ENCODE assay signal across 8 cellular contexts in the genomic region with DNA sequence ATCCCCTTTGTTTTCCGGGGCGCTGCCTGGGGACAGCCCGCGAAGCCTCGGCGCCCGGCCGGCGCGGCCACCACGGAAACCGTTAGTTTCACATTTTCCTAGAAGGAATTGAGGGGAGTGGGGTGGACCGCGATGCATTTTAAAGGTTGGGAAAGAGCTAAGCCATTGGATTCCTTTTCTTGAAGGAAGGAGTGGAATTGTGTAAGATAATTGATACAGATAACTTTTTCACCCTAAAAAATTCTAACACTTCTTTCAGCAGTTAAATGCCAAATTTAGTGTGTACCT.
A peak's percentile ranks its signal among the peaks of the same experiment; 100 is the strongest.
DNase-seq lines count a peak whose midpoint lies in the region; ATAC-seq and TF ChIP-seq lines count a peak whose summit lies in the region.

No MANE protein-coding gene starts in this region.

- H3K36me3 Mint-ChIP-seq in nephron progenitor cell (ENCODE audit: low read depth), result peaks cover 23% of the 10 kb centered on the region

- peaks cover 38% of the 10 kb centered on the region for H3K4me1 Mint-ChIP-seq in nephron progenitor cell

- no peaks in the 10 kb centered on the region for H3K36me3 ChIP-seq in BE2C
- H3K36me3 ChIP-seq in ectodermal cell (ENCODE audit: control insufficient read depth, insufficient read depth, low read length), result no peaks in the 10 kb centered on the region

- H3K27ac Mint-ChIP-seq in nephron progenitor cell, result peak overlapping the region; percentile 96

- H3K4me3 ChIP-seq in BE2C (ENCODE audit: low read depth, low read length) (peak overlapping the region; percentile 91), NB4 (ENCODE audit: low read depth, low read length) (peak overlapping the region; percentile 86), ectodermal cell (ENCODE audit: insufficient read depth, low read depth, low read length) (peak overlapping the region; percentile 88)

- no peaks in the 10 kb centered on the region for H3K27me3 Mint-ChIP-seq in nephron progenitor cell (ENCODE audit: low read depth, poor library complexity)

- TF ChIP-seq CTCF in BE2C (IDR thresholded peaks at IDR 0.05; ENCODE audit: low read depth, low read length) (no peak), NB4 (IDR thresholded peaks at IDR 0.05; ENCODE audit: low read depth, low read length) (no peak), nephron progenitor cell (IDR thresholded peaks at IDR 0.05) (no peak)

- peak overlapping the region; percentile 97 for H3K4me3 Mint-ChIP-seq in nephron progenitor cell

- H3K27ac ChIP-seq in ectodermal cell (ENCODE audit: insufficient read depth, low read depth, low read length, poor library complexity, severe bottlenecking), result peak overlapping the region; percentile 99

- 0 to 1% methylated on average over 14 of the region's 14 CpGs for WGBS in ectodermal cell, 2 experiments

- no peaks in the 10 kb centered on the region for H3K9me3 ChIP-seq in BE2C
- peaks cover 2% of the 10 kb centered on the region for H3K9me3 ChIP-seq in ectodermal cell (ENCODE audit: control insufficient read depth, low read length)

- H3K9me3 Mint-ChIP-seq in nephron progenitor cell, result no peaks in the 10 kb centered on the region

- DNase-seq in BE2C (no peak), NB4 (ENCODE audit: low read depth) (no peak), nephron progenitor cell (no peak), NCI-H2029 (lab: John Stamatoyannopoulos, UW) (no peak), NCI-H1417 (lab: John Stamatoyannopoulos, UW) (no peak)

- ATAC-seq in GM18519 (IDR thresholded peaks at IDR 0.05; ENCODE audit: low FRiP score, unreplicated experiment) (no peak), GM21390 (IDR thresholded peaks at IDR 0.05; ENCODE audit: unreplicated experiment) (no peak)

- TF ChIP-seq POLR2A in NB4 (IDR thresholded peaks at IDR 0.05; ENCODE audit: extremely low read depth, insufficient read length), result no peak

- H3K4me1 ChIP-seq in BE2C, result peaks cover 3% of the 10 kb centered on the region
- H3K4me1 ChIP-seq in ectodermal cell (ENCODE audit: control insufficient read depth, insufficient read depth, low read length), result peaks cover 8% of the 10 kb centered on the region

- H3K27me3 ChIP-seq in BE2C (no peaks in the 10 kb centered on the region), ectodermal cell (ENCODE audit: control insufficient read depth, insufficient read depth, low read length, poor library complexity, severe bottlenecking) (no peaks in the 10 kb centered on the region)
